In genomic region chr18:33577688-33578370, GRCh38 we compare ENCODE assay signal across 8 cellular contexts. TPM values are rescaled to one million over a fixed set of nuclear protein-coding genes. Genes with fewer than 3 reads are reported as not detected.
DNase-seq lines count a peak whose midpoint lies in the region; ATAC-seq and TF ChIP-seq lines count a peak whose summit lies in the region.

ASXL3 (plus strand) TSS chr18:33578219; CDS start chr18:33578632, 413 bp downstream.

- peak within 1 kb of the TSS; percentile 77 for H3K4me3 ChIP-seq in GM08714 (ENCODE audit: low read length)
- peak within 1 kb of the TSS; percentile 28 for H3K4me3 ChIP-seq in MG63
- H3K4me3 ChIP-seq in heart right ventricle = peak within 1 kb of the TSS; percentile 34 to 85 (median 68)
- peak within 1 kb of the TSS; percentile 62 for H3K4me3 ChIP-seq in parathyroid adenoma (ENCODE audit: low read depth, low read length)

- peak; percentile 7 for ATAC-seq in activated CD8-positive, alpha-beta T cell treated with anti-CD3 and anti-CD28 coated beads for 36 hours
- ATAC-seq in heart right ventricle (peak; percentile 68 to 93 (median 77)), GM18517 (IDR thresholded peaks at IDR 0.05; ENCODE audit: unreplicated experiment) (no peak)

- H3K4me1 ChIP-seq in heart right ventricle (peaks cover 0 to 19% (median under 1%) of the 10 kb centered on the region in 9 donors), parathyroid adenoma (no peaks in the 10 kb centered on the region)

- WGBS in heart right ventricle, 2 donors = 0 to 1% methylated on average over 62 to 70 of the region's 70 CpGs

- peaks cover 5% of the 10 kb centered on the region for H3K36me3 Mint-ChIP-seq in activated CD8-positive, alpha-beta T cell treated with anti-CD3 and anti-CD28 coated beads for 36 hours (ENCODE audit: low read depth)

- CTCF ChIA-PET in activated CD8-positive, alpha-beta T cell treated with anti-CD3 and anti-CD28 coated beads for 36 hours (lab: Charles Lee) = no interaction called here

- no peak for TF ChIP-seq CTCF in activated CD8-positive, alpha-beta T cell treated with anti-CD3 and anti-CD28 coated beads for 36 hours (IDR thresholded peaks at IDR 0.05)
- TF ChIP-seq CTCF in heart right ventricle (IDR thresholded peaks at IDR 0.05) (no peak), parathyroid adenoma (IDR thresholded peaks at IDR 0.05) (no peak)

- no peak within 1 kb of the TSS for H3K9ac ChIP-seq in parathyroid adenoma

- intact Hi-C loops in activated CD8-positive, alpha-beta T cell treated with anti-CD3 and anti-CD28 coated beads for 36 hours (cut with micrococcal nuclease) = no loop called here
- intact Hi-C loops in heart right ventricle (cut with DNase I) = no loop called here

- peaks cover 4% of the 10 kb centered on the region for H3K4me1 Mint-ChIP-seq in activated CD8-positive, alpha-beta T cell treated with anti-CD3 and anti-CD28 coated beads for 36 hours (ENCODE audit: low read depth)

- peak within 1 kb of the TSS; percentile 92 for H3K4me2 ChIP-seq in parathyroid adenoma (ENCODE audit: low read length)

- H3K79me2 ChIP-seq in parathyroid adenoma = no peaks in the 10 kb centered on the region

- peak within 1 kb of the TSS; percentile 68 for H2AFZ ChIP-seq in parathyroid adenoma

- DNase-seq in MG63 (peak; percentile 1), heart right ventricle (peak; percentile 32 to 61), mesenteric fat pad (ENCODE audit: low spot score) (no peak)
- DNase-seq in activated CD8-positive, alpha-beta T cell treated with anti-CD3 and anti-CD28 coated beads for 36 hours = no peak
- no peak for DNase-seq in activated CD4-positive, CD25-positive, alpha-beta regulatory T cell (lab: John Stamatoyannopoulos, UW)

- peak within 1 kb of the TSS; percentile 58 for H3K4me3 Mint-ChIP-seq in activated CD8-positive, alpha-beta T cell treated with anti-CD3 and anti-CD28 coated beads for 36 hours

- peak within 1 kb of the TSS; percentile 67 to 95 (median 88) for H3K27ac ChIP-seq in heart right ventricle
- H3K27ac ChIP-seq in parathyroid adenoma = no peak within 1 kb of the TSS

- no peak within 1 kb of the TSS for H3K27ac Mint-ChIP-seq in activated CD8-positive, alpha-beta T cell treated with anti-CD3 and anti-CD28 coated beads for 36 hours

- peaks cover 49% of the 10 kb centered on the region for H3K27me3 ChIP-seq in MG63
- H3K27me3 ChIP-seq in heart right ventricle = peaks cover 0 to 36% (median 0%) of the 10 kb centered on the region in 7 donors
- no peaks in the 10 kb centered on the region for H3K27me3 ChIP-seq in parathyroid adenoma (ENCODE audit: control insufficient read depth, insufficient read depth, low read length)

- H3K27me3 Mint-ChIP-seq in activated CD8-positive, alpha-beta T cell treated with anti-CD3 and anti-CD28 coated beads for 36 hours = peaks cover 21% of the 10 kb centered on the region

- POLR2A ChIA-PET in activated CD8-positive, alpha-beta T cell treated with anti-CD3 and anti-CD28 coated beads for 36 hours (lab: Charles Lee) = no interaction called here

- no peaks in the 10 kb centered on the region for H3K36me3 ChIP-seq in MG63
- H3K36me3 ChIP-seq in heart right ventricle = no peaks in the 10 kb centered on the region
- no peaks in the 10 kb centered on the region for H3K36me3 ChIP-seq in parathyroid adenoma (ENCODE audit: control insufficient read depth, insufficient read depth, low read length)

- peaks cover 1% of the 10 kb centered on the region for H3K9me3 Mint-ChIP-seq in activated CD8-positive, alpha-beta T cell treated with anti-CD3 and anti-CD28 coated beads for 36 hours

- H3K9me3 ChIP-seq in MG63 (no peaks in the 10 kb centered on the region), heart right ventricle (no peaks in the 10 kb centered on the region), parathyroid adenoma (ENCODE audit: control insufficient read depth, low read length) (no peaks in the 10 kb centered on the region)

RNA-seq across cellular contexts. Expression of gene ASXL3, which starts in this region (rescaled TPM):
- total RNA-seq in MG63 (2014; rRNA removed; shearing (Covaris generic); ENCODE audit: low replicate concordance) = not detected in 2 replicates
- not detected for total RNA-seq in activated CD8-positive, alpha-beta T cell treated with anti-CD3 and anti-CD28 coated beads for 36 hours
- 1 to 10 TPM; 3.0 to 8.1 (median 4.5) TPM for total RNA-seq in heart right ventricle
- polyA plus RNA-seq in heart right ventricle = under 1 TPM; 0.12 to 0.88 TPM
- total RNA-seq in mesenteric fat pad = 1.5 TPM

Comparison
In these comparisons a context has a peak if more than half of its experiments do, and no peak if none do; other contexts are left out.
1. Peak in DNase-seq and H3K4me3 ChIP-seq in MG63; RNA of the gene not detected or under 1 TPM.
2. Peak in ATAC-seq in activated CD8-positive, alpha-beta T cell treated with anti-CD3 and anti-CD28 coated beads for 36 hours; RNA of the gene not detected or under 1 TPM.
3. DNase-seq: peak in heart right ventricle (2 of 2); none in activated CD8-positive, alpha-beta T cell treated with anti-CD3 and anti-CD28 coated beads for 36 hours (single experiment), mesenteric fat pad (single experiment) and activated CD4-positive, CD25-positive, alpha-beta regulatory T cell (0 of 4).
4. Peak in every context shown above with its lines, with median percentiles within 50 percentile points of each other: H3K4me3 ChIP-seq.